17 cellular contexts compared by ENCODE assay signal in genomic region chr5:6596388-6596787, GRCh38.
"Had no signal": no experiment of that assay in that cellular context is flagged by ENCODE, and none has a peak within 500 bp of the region (broad histone marks: within the 10 kb centered on the region; RNA-seq: fewer than 3 reads in every experiment).

No MANE protein-coding gene starts in this region.

- H3K27me3 ChIP-seq: heart left ventricle, ovary had no signal

- H3K4me3 ChIP-seq: coronary artery, heart left ventricle, lower lobe of right lung, ovary had no signal

- H3K4me1 Mint-ChIP-seq: mesothelial cell of epicardium; neural crest cell; stimulated activated effector memory CD8-positive, alpha-beta T cell treated with anti-CD3 and anti-CD28 coated beads, Interleukin-12 subunit alpha, Interleukin-12 subunit beta, amount 100 ng/mL, for 72 hours had no signal

- H3K4me3 Mint-ChIP-seq: memory B cell; mesothelial cell of epicardium; natural killer cell; neural crest cell; stimulated activated effector memory CD8-positive, alpha-beta T cell treated with anti-CD3 and anti-CD28 coated beads, Interleukin-12 subunit alpha, Interleukin-12 subunit beta, amount 100 ng/mL, for 72 hours; stimulated activated naive CD8-positive, alpha-beta T cell treated with anti-CD3 and anti-CD28 coated beads, Interleukin-15, Interleukin-2, amounts not matched to agents 100 ng/mL and 50 ng/mL, for 24 hours had no signal

- H3K9me3 ChIP-seq: heart left ventricle, lower lobe of right lung, ovary had no signal

- DNase-seq: effector CD8-positive, alpha-beta T cell; heart left ventricle; hippocampal formation; kidney glomerular epithelial cell; lower lobe of right lung; natural killer cell; ovary; right cardiac atrium; stimulated activated CD4-positive, alpha-beta T cell treated with anti-CD3 and anti-CD28 coated beads, Interleukin-4, amount 100 ng/mL, for 1 hour; stimulated activated CD8-positive, alpha-beta memory T cell treated with anti-CD3 and anti-CD28 coated beads, Interleukin-4, amount 100 ng/mL, for 48 hours; trophoblast cell had no signal

- H3K4me1 ChIP-seq: lower lobe of right lung had no signal

- H3K9me3 Mint-ChIP-seq: natural killer cell; neural crest cell; stimulated activated effector memory CD8-positive, alpha-beta T cell treated with anti-CD3 and anti-CD28 coated beads, Interleukin-12 subunit alpha, Interleukin-12 subunit beta, amount 100 ng/mL, for 72 hours; stimulated activated naive CD8-positive, alpha-beta T cell treated with anti-CD3 and anti-CD28 coated beads, Interleukin-15, Interleukin-2, amounts not matched to agents 100 ng/mL and 50 ng/mL, for 24 hours had no signal

- H3K36me3 ChIP-seq: ovary had no signal

- H3K27ac Mint-ChIP-seq: memory B cell; mesothelial cell of epicardium; stimulated activated effector memory CD8-positive, alpha-beta T cell treated with anti-CD3 and anti-CD28 coated beads, Interleukin-12 subunit alpha, Interleukin-12 subunit beta, amount 100 ng/mL, for 72 hours; stimulated activated naive CD8-positive, alpha-beta T cell treated with anti-CD3 and anti-CD28 coated beads, Interleukin-15, Interleukin-2, amounts not matched to agents 100 ng/mL and 50 ng/mL, for 24 hours had no signal

- H3K27ac ChIP-seq: coronary artery, heart left ventricle, lower lobe of right lung, ovary had no signal

- H3K27me3 Mint-ChIP-seq: memory B cell; stimulated activated naive CD8-positive, alpha-beta T cell treated with anti-CD3 and anti-CD28 coated beads, Interleukin-15, Interleukin-2, amounts not matched to agents 100 ng/mL and 50 ng/mL, for 24 hours had no signal
